In the genomic region with DNA sequence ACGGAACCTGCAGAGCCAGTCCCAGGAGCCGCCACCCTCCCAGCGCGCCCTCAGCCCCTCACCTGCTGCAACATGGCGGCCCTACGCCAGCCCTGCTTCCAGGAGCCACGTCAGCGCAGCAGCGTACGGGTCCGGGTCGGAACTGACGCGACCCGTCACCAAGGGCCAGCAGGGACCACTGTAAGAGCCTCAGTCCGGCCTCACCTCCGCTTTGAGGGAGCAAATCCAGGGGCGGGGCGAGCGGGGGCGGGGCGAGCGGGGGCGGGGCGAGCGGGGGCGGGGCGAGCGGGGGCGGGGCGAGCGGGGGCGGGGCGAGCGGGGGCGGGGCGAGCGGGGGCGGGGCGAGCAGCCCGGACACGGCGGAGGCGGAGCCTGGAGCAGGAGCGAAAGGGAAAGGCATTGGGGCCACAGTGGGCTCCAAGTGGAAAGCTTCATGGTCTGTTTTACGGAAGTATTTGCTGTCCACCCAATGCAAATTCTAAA, we compare ENCODE assay signal across 8 cellular contexts. TPM values are rescaled to one million over a fixed set of nuclear protein-coding genes. Genes with fewer than 3 reads are reported as not detected.
DNase-seq lines count a peak whose midpoint lies in the region; ATAC-seq and TF ChIP-seq lines count a peak whose summit lies in the region.
"Not testable (repeated sequence)": the region's sequence is repeated elsewhere in the genome, so short reads cannot be mapped to it uniquely, and the experiment has no call there.

A gene (minus strand): TSS at position 109 of the 483 bp plus-strand sequence. CDS start 35 bp downstream, at position 74.

- H3K9me3 ChIP-seq in ascending aorta, right atrium auricular region, thyroid gland: not testable (repeated sequence)

- H3K27me3 ChIP-seq in ascending aorta, right atrium auricular region, thyroid gland: not testable (repeated sequence)

- not testable (repeated sequence) for H3K36me3 ChIP-seq in ascending aorta, right atrium auricular region, thyroid gland

- peak within 1 kb of the TSS; percentile 55 for H3K4me3 ChIP-seq in GM12875 (ENCODE audit: low read depth, low read length)
- H3K4me3 ChIP-seq in ascending aorta: peak within 1 kb of the TSS; percentile 86 to 92
- peak within 1 kb of the TSS; percentile 82 to 84 for H3K4me3 ChIP-seq in right atrium auricular region
- H3K4me3 ChIP-seq in thyroid gland (replicated peaks in 1 of 3): peak within 1 kb of the TSS; percentile 26 to 79 (median 69)

- peak within 1 kb of the TSS; percentile 76 to 83 for H3K27ac ChIP-seq in ascending aorta
- peak within 1 kb of the TSS; percentile 75 to 81 for H3K27ac ChIP-seq in right atrium auricular region
- peak within 1 kb of the TSS in 2 of 3 donors; percentile 70 to 74 for H3K27ac ChIP-seq in thyroid gland

- intact Hi-C loops in ascending aorta (cut with DNase I); posterior vena cava (cut with DNase I); thyroid gland (cut with DNase I): not testable (repeated sequence)

- WGBS in thyroid gland, 2 donors: 0 to 3% methylated on average over 2 to 17 of the region's 46 CpGs

- peak in 1 of 2 donors; percentile 86 for TF ChIP-seq POLR2A in thyroid gland (IDR thresholded peaks at IDR 0.05)

- DNase-seq in NCI-H146 (lab: John Stamatoyannopoulos, UW) (peak; percentile 85), T1000 (lab: John Stamatoyannopoulos, UW) (peak; percentile 79), ascending aorta (ENCODE audit: low spot score in 2 of 2) (peak; percentile 45 to 89), right atrium auricular region (ENCODE audit: low spot score) (peak; percentile 78), posterior vena cava (ENCODE audit: low spot score) (peak; percentile 91), thyroid gland (peak; percentile 76 to 83)

- peak; percentile 86 for ATAC-seq in HG02798 (IDR thresholded peaks at IDR 0.05; ENCODE audit: poor library complexity, unreplicated experiment)

- not testable (repeated sequence) for TF ChIP-seq CTCF in GM12875 (IDR thresholded peaks at IDR 0.05; ENCODE audit: borderline replicate concordance, insufficient read depth, low read depth, low read length); ascending aorta (IDR thresholded peaks at IDR 0.05); right atrium auricular region (IDR thresholded peaks at IDR 0.05); thyroid gland (IDR thresholded peaks at IDR 0.05)

- not testable (repeated sequence) for H3K4me1 ChIP-seq in ascending aorta, right atrium auricular region, thyroid gland

RNA-seq across cellular contexts. Expression of the gene that starts here (rescaled TPM):
- total RNA-seq in ascending aorta (5.5 TPM), right atrium auricular region (1 to 10 TPM; 3.3 to 5.3 TPM), posterior vena cava (10 to 100 TPM in 1 of 2 donors, 1 to 10 TPM in 1; 8.9 to 14.0 TPM), thyroid gland (10 to 100 TPM; 37.9 to 99.0 (median 67.4) TPM)

Comparison
In these comparisons a context has a peak if more than half of its experiments do, and no peak if none do; other contexts are left out.
1. Peak in every context shown above with its lines: DNase-seq, ATAC-seq, H3K4me3 ChIP-seq and H3K27ac ChIP-seq.